Comparison of ENCODE assay signal across 17 cellular contexts in genomic region chr10:50600831-50601466, GRCh38. TPM values are rescaled to one million over a fixed set of nuclear protein-coding genes. Genes with fewer than 3 reads are reported as not detected.
A peak's percentile ranks its signal among the peaks of the same experiment; 100 is the strongest.
DNase-seq lines count a peak whose midpoint lies in the region; ATAC-seq and TF ChIP-seq lines count a peak whose summit lies in the region.
"Had no signal": no experiment of that assay in that cellular context is flagged by ENCODE, and none has a peak within 500 bp of the region (broad histone marks: within the 10 kb centered on the region; RNA-seq: fewer than 3 reads in every experiment).

No MANE protein-coding gene starts in this region.

- H3K9ac ChIP-seq in GM23248 = no peak overlapping the region
- H3K9ac ChIP-seq in neuronal stem cell (ENCODE audit: low read depth, low read length, poor library complexity) = no peak overlapping the region

- ATAC-seq in HG03135 (IDR thresholded peaks at IDR 0.05; ENCODE audit: unreplicated experiment) = no peak
- ATAC-seq: activated T-helper 17 cell treated with anti-CD3 and anti-CD28 coated beads, Interleukin-2, amount 50 U/mL, for 72 hours; stimulated activated effector memory CD8-positive, alpha-beta T cell treated with anti-CD3 and anti-CD28 coated beads, Interleukin-12 subunit alpha, Interleukin-12 subunit beta, amount 100 ng/mL, for 72 hours had no signal

- H2AK5ac ChIP-seq in neuronal stem cell (ENCODE audit: low read depth, low read length) = no peak overlapping the region

- in situ Hi-C loops in GM23248 (cut with MboI) = no loop called here

- H2AFZ ChIP-seq in ACC112 (ENCODE audit: low read length, unreplicated experiment) = no peak overlapping the region
- no peak overlapping the region for H2AFZ ChIP-seq in GM23248
- no peak overlapping the region for H2AFZ ChIP-seq in neuronal stem cell (ENCODE audit: low read length)

- peak overlapping the region; percentile 55 for H3K27ac ChIP-seq in ACC112 (ENCODE audit: low read depth, low read length)
- peak overlapping the region; percentile 55 for H3K27ac ChIP-seq in GM23248
- H3K27ac ChIP-seq in VCaP = peak overlapping the region; percentile 88
- H3K27ac ChIP-seq in neuronal stem cell (replicated peaks; ENCODE audit: low read length) = no peak overlapping the region
- H3K27ac ChIP-seq: coronary artery, ovary, skin epidermis had no signal

- WGBS in GM23248 (ENCODE audit: low coverage in 1 of 2, low lambda C conversion rate in 2 of 2, missing lambda C conversion rate in 2 of 2), 2 experiments = 40% methylated on average over 2 of the region's 2 CpGs
- no CpG with 5 or more reads among the region's 2 CpGs for WGBS in neuronal stem cell (ENCODE audit: extremely low coverage in 2 of 2, insufficient read length in 2 of 2, insufficient replicate concordance in 1 of 2), 2 donors

- no peaks in the 10 kb centered on the region for H3K36me3 ChIP-seq in ACC112 (ENCODE audit: insufficient read depth, low read length)
- H3K36me3 ChIP-seq in GM23248 (ENCODE audit: low read depth) = no peaks in the 10 kb centered on the region
- no peaks in the 10 kb centered on the region for H3K36me3 ChIP-seq in neuronal stem cell (replicated peaks in 1 of 2; ENCODE audit: control insufficient read depth in 2 of 2, insufficient read depth in 2 of 2, low read length in 2 of 2)
- H3K36me3 ChIP-seq: ovary had no signal

- no peak overlapping the region for H4K8ac ChIP-seq in neuronal stem cell (ENCODE audit: low read depth, low read length)

- H3K9me3 ChIP-seq in GM23248 (ENCODE audit: low read depth) (no peaks in the 10 kb centered on the region), neuronal stem cell (replicated peaks in 1 of 2; ENCODE audit: control insufficient read depth in 2 of 2, insufficient read depth in 1 of 2, low read depth in 1 of 2, low read length in 2 of 2) (no peaks in the 10 kb centered on the region)
- H3K9me3 ChIP-seq: ovary had no signal

- no peak overlapping the region for H3K4ac ChIP-seq in neuronal stem cell (ENCODE audit: low read length)

- H4K20me1 ChIP-seq in GM23248 (ENCODE audit: insufficient read depth) = no peaks in the 10 kb centered on the region

- H3K9me2 ChIP-seq in GM23248 (ENCODE audit: insufficient read depth) = no peaks in the 10 kb centered on the region

- H4K91ac ChIP-seq in neuronal stem cell (ENCODE audit: low read depth, low read length, poor library complexity) = no peak overlapping the region

- H3K4me3 ChIP-seq in ACC112 (ENCODE audit: low read depth, low read length) (no peak overlapping the region), GM23248 (no peak overlapping the region), neuronal stem cell (ENCODE audit: low read length in 2 of 2) (no peak overlapping the region)
- H3K4me3 ChIP-seq: coronary artery, ovary, skin epidermis had no signal

- TF ChIP-seq CTCF in VCaP (conservative IDR thresholded peaks at IDR 0.05) = no peak

- H2BK120ac ChIP-seq in neuronal stem cell (ENCODE audit: low read depth, low read length) = no peak overlapping the region

- H3K23ac ChIP-seq in neuronal stem cell (ENCODE audit: low read depth, low read length, poor library complexity) = no peak overlapping the region

- H3K4me1 ChIP-seq in ACC112 (ENCODE audit: control insufficient read depth, insufficient read depth, low read length, unreplicated experiment) (peaks cover 50% of the 10 kb centered on the region), GM23248 (ENCODE audit: insufficient read depth) (peaks cover 51% of the 10 kb centered on the region), neuronal stem cell (ENCODE audit: control insufficient read depth in 2 of 2, insufficient read depth in 1 of 2, low read depth in 1 of 2, low read length in 2 of 2) (no peaks in the 10 kb centered on the region)

- H3K79me1 ChIP-seq in neuronal stem cell (ENCODE audit: low read depth, low read length) = no peaks in the 10 kb centered on the region

- H3K27me3 ChIP-seq in ACC112 (ENCODE audit: insufficient read depth, low read length) (no peaks in the 10 kb centered on the region), GM23248 (replicated peaks; ENCODE audit: insufficient read depth) (no peaks in the 10 kb centered on the region), neuronal stem cell (ENCODE audit: control insufficient read depth in 3 of 3, insufficient read depth in 3 of 3, low read depth in 1 of 3, low read length in 3 of 3) (no peaks in the 10 kb centered on the region)
- H3K27me3 ChIP-seq: ovary had no signal

- H3K4me2 ChIP-seq in GM23248 (ENCODE audit: unreplicated experiment) (peak overlapping the region; percentile 34), neuronal stem cell (ENCODE audit: insufficient read depth, low read length, poor library complexity, severe bottlenecking) (no peak overlapping the region)

- no peak overlapping the region for H3K14ac ChIP-seq in neuronal stem cell (ENCODE audit: low read length)

- no peak overlapping the region for H3K18ac ChIP-seq in neuronal stem cell (ENCODE audit: low read length)

- no peak overlapping the region for H2BK5ac ChIP-seq in neuronal stem cell (ENCODE audit: low read length)

- no peak overlapping the region for H2BK12ac ChIP-seq in neuronal stem cell (ENCODE audit: low read length)

- DNase-seq in GM23248 = peak; percentile 62
- peak; percentile 49 for DNase-seq in foreskin melanocyte
- no peak for DNase-seq in neuronal stem cell (ENCODE audit: low spot score)
- DNase-seq in H4 (ENCODE audit: low spot score) = no peak
- no peak for DNase-seq in NCI-H2107 (lab: John Stamatoyannopoulos, UW)
- DNase-seq: activated CD4-positive, alpha-beta memory T cell treated with anti-CD3 and anti-CD28 coated beads for 36 hours; amygdala; hypothalamus; left colon; ovary had no signal

- peaks cover 55% of the 10 kb centered on the region for H3F3A ChIP-seq in GM23248 (ENCODE audit: insufficient read depth)

- no peak overlapping the region for H2BK15ac ChIP-seq in neuronal stem cell (ENCODE audit: low read length)

- peaks cover 15% of the 10 kb centered on the region for H3K79me2 ChIP-seq in ACC112 (ENCODE audit: control insufficient read depth, insufficient read depth, low read length, unreplicated experiment)
- peaks cover 44% of the 10 kb centered on the region for H3K79me2 ChIP-seq in GM23248 (ENCODE audit: insufficient read depth)

RNA-seq across cellular contexts. Expression of gene SGMS1, which starts 22.8 kb away (rescaled TPM):
- total RNA-seq in GM23248 (2014; rRNA removed; shearing (Covaris generic)) = 53.6 and 71.3 TPM in 2 replicates
- 22.7 and 25.1 TPM in 2 replicates for polyA plus RNA-seq in GM23248 (2016; fragmentation: Nextera tagmentation; extraction: Ambion mirVana)
- 3.8 TPM for polyA plus RNA-seq in neuronal stem cell (2013, experiment 1 of 2)
- polyA plus RNA-seq in neuronal stem cell (2013, experiment 2 of 2) = 3.9 TPM
- 8.2 and 13.0 TPM in 2 replicates for total RNA-seq in H4 (2014; rRNA removed; shearing (Covaris generic))

Comparison
In these comparisons a context has a peak if more than half of its experiments do, and no peak if none do; other contexts are left out.
1. DNase-seq: peak in GM23248 (single experiment) and foreskin melanocyte (single experiment); none in neuronal stem cell (single experiment), H4 (single experiment) and NCI-H2107 (single experiment).